1 cellular context compared by ENCODE assay signal in genomic region chr11:325796-326591, GRCh38.
TF ChIP-seq lines count a peak whose summit lies in the region.

No MANE protein-coding gene starts in this region.

TF ChIP-seq in IMR-90, 13 proteins besides CTCF, POLR2A, EP300 and RAD21:
- TF ChIP-seq, protein P1, sequence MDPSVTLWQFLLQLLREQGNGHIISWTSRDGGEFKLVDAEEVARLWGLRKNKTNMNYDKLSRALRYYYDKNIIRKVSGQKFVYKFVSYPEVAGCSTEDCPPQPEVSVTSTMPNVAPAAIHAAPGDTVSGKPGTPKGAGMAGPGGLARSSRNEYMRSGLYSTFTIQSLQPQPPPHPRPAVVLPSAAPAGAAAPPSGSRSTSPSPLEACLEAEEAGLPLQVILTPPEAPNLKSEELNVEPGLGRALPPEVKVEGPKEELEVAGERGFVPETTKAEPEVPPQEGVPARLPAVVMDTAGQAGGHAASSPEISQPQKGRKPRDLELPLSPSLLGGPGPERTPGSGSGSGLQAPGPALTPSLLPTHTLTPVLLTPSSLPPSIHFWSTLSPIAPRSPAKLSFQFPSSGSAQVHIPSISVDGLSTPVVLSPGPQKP (IDR thresholded peaks at IDR 0.05; ENCODE audit: borderline replicate concordance, low read depth, low read length): no peak
- no peak for TF ChIP-seq FOS (IDR thresholded peaks at IDR 0.05; ENCODE audit: low read depth, low read length)
- no peak for TF ChIP-seq SMC3 (IDR thresholded peaks at IDR 0.05; ENCODE audit: low read depth, low read length)
- no peak for TF ChIP-seq MXI1 (IDR thresholded peaks at IDR 0.05; ENCODE audit: borderline replicate concordance, low read depth, low read length)
- TF ChIP-seq RFX5 (IDR thresholded peaks at IDR 0.05; ENCODE audit: low read depth, low read length): no peak
- no peak for TF ChIP-seq MAFK (IDR thresholded peaks at IDR 0.05; ENCODE audit: low read depth, low read length)
- no peak for TF ChIP-seq NFE2L2 (IDR thresholded peaks at IDR 0.05; ENCODE audit: low read depth, low read length)
- TF ChIP-seq RCOR1 (IDR thresholded peaks at IDR 0.05; ENCODE audit: insufficient replicate concordance, low read length): no peak
- TF ChIP-seq MAZ (IDR thresholded peaks at IDR 0.05; ENCODE audit: borderline replicate concordance, low read depth, low read length): no peak
- TF ChIP-seq CEBPB (IDR thresholded peaks at IDR 0.05; ENCODE audit: low read depth, low read length): no peak
- no peak for TF ChIP-seq USF2 (IDR thresholded peaks at IDR 0.05; ENCODE audit: low read depth, low read length)
- TF ChIP-seq CHD1 (IDR thresholded peaks at IDR 0.05; ENCODE audit: low read depth, low read length): no peak
TF ChIP-seq in IMR-90: peak in this region for 0.
